In genomic region chr17:28728364-28729200, GRCh38 we compare ENCODE assay signal across 1 cellular context.
TF ChIP-seq lines count a peak whose summit lies in the region.

TSS of gene NEK8 (plus strand) at chr17:28728788. CDS start at chr17:28728814, 26 bp downstream.

TF ChIP-seq in HEK293, 187 proteins besides CTCF, POLR2A, EP300 and RAD21 (continued from another document):
- 0 out of 2 replicates have a peak, but pooled peaks have one; percentile 36 for TF ChIP-seq INSM2 (tag by site-specific recombination; IDR thresholded peaks at IDR 0.05)
- 0 out of 2 replicates have a peak, but pooled peaks have one; percentile 85 for TF ChIP-seq ZBTB1 (tag by site-specific recombination; IDR thresholded peaks at IDR 0.05)
- TF ChIP-seq ZNF292 (tag by site-specific recombination; IDR thresholded peaks at IDR 0.05; ENCODE audit: borderline replicate concordance, low read depth): no peak
- peak; percentile 39; the same call in 1 of the 2 replicates for TF ChIP-seq ZNF24 (tag by site-specific recombination; IDR thresholded peaks at IDR 0.05)
- TF ChIP-seq EGR2 (tag by site-specific recombination; IDR thresholded peaks at IDR 0.05; ENCODE audit: low read depth): peak; percentile 80
- TF ChIP-seq PRDM10 (tag by site-specific recombination; IDR thresholded peaks at IDR 0.05): peak; percentile 29
- TF ChIP-seq ZNF76 (tag by site-specific recombination; IDR thresholded peaks at IDR 0.05; ENCODE audit: borderline replicate concordance, low read depth): peak; percentile 4; the same call in 1 of the 2 replicates
- peak; percentile 49; the same call in 1 of the 2 replicates for TF ChIP-seq BCL11B (tag by site-specific recombination; IDR thresholded peaks at IDR 0.05; ENCODE audit: low read depth)
- no peak for TF ChIP-seq ZNF221 (tag by site-specific recombination; IDR thresholded peaks at IDR 0.05; ENCODE audit: borderline replicate concordance)
- peak; percentile 65; the same call in 1 of the 2 replicates for TF ChIP-seq ELK4 (IDR thresholded peaks at IDR 0.05; ENCODE audit: borderline replicate concordance, low read depth, low read length)
- TF ChIP-seq ZNF510 (tag by site-specific recombination; IDR thresholded peaks at IDR 0.05; ENCODE audit: insufficient replicate concordance): no peak
- peak; percentile 86 for TF ChIP-seq ZNF223 (tag by site-specific recombination; IDR thresholded peaks at IDR 0.05)
- TF ChIP-seq SP2 (tag by site-specific recombination; IDR thresholded peaks at IDR 0.05): peak; percentile 93
- no peak for TF ChIP-seq ZNF175 (tag by site-specific recombination; IDR thresholded peaks at IDR 0.05)
- TF ChIP-seq ZNF585B (tag by site-specific recombination; IDR thresholded peaks at IDR 0.05): no peak
- no peak for TF ChIP-seq ZNF155 (tag by site-specific recombination; IDR thresholded peaks at IDR 0.05)
- no peak for TF ChIP-seq ZNF202 (tag by site-specific recombination; IDR thresholded peaks at IDR 0.05; ENCODE audit: borderline replicate concordance)
- no peak for TF ChIP-seq ZNF132 (tag by site-specific recombination; IDR thresholded peaks at IDR 0.05; ENCODE audit: borderline replicate concordance)
- TF ChIP-seq SP7 (tag by site-specific recombination; IDR thresholded peaks at IDR 0.05): peak; percentile 38; the same call in 1 of the 2 replicates
- TF ChIP-seq ZNF146 (tag by site-specific recombination; IDR thresholded peaks at IDR 0.05): peak; percentile 6
- TF ChIP-seq ZNF121 (tag by site-specific recombination; IDR thresholded peaks at IDR 0.05): peak; percentile 54; the same call in 1 of the 2 replicates
